Comparison of ENCODE assay signal across 18 cellular contexts in the genomic region with DNA sequence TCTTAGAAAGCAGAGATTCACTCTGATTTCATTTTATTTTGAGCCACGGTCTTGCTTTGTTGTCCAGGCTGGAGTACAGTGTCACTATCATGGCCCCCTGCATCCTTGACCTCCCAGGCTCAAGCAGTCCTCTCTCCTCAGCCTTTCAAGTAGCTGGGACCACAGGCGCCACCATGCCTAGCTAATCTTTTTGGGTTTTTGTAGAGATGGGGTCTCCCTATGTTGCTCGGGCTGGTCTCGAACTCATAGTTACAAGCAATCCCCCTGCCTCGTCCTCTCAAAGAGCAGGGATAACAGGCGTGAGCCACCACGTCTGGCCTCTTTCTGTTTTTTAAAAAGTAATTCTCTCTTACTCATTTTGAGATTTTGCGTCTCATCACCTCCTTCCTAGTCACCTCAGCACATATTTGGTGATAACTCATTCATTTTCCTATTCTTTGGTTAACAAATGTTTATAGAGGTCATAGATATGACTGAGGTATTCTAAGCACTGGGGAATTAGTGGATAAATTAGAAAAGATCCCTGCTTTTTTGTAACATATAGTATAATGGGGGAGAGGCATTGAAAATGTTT. TPM values are rescaled to one million over a fixed set of nuclear protein-coding genes. Genes with fewer than 3 reads are reported as not detected.
DNase-seq lines count a peak whose midpoint lies in the region; ATAC-seq and TF ChIP-seq lines count a peak whose summit lies in the region.
"Had no signal": no experiment of that assay in that cellular context is flagged by ENCODE, and none has a peak within 500 bp of the region (broad histone marks: within the 10 kb centered on the region; RNA-seq: fewer than 3 reads in every experiment).

No MANE protein-coding gene starts in this region.

- no peak for TF ChIP-seq CTCF in IMR-90 (conservative IDR thresholded peaks at IDR 0.05; ENCODE audit: low read depth, low read length)

- H2BK20ac ChIP-seq in IMR-90 (ENCODE audit: low read depth, low read length), result no peak overlapping the region

- no peak overlapping the region for H2AFZ ChIP-seq in IMR-90 (replicated peaks; ENCODE audit: low read length, poor library complexity)

- no peak for TF ChIP-seq POLR2A in IMR-90 (IDR thresholded peaks at IDR 0.05; ENCODE audit: low read depth, low read length)

- peaks cover 20% of the 10 kb centered on the region for H3K4me1 ChIP-seq in IMR-90 (ENCODE audit: control insufficient read depth, insufficient read depth, low read length)
- H3K4me1 ChIP-seq in effector memory CD4-positive, alpha-beta T cell (ENCODE audit: control insufficient read depth, insufficient read depth, low read length, poor library complexity, severe bottlenecking), result no peaks in the 10 kb centered on the region

- H3K4me3 Mint-ChIP-seq in activated T-helper 1 cell treated with anti-CD3 and anti-CD28 coated beads, Interleukin-12 subunit alpha, Interleukin-12 subunit beta, Interleukin-2, Interleukin-4 antibody, amounts not matched to agents 30 ng/mL and 10 ng/mL and 1 ng/mL, durations not matched to agents 14 hours and 24 hours and 36 hours, result peak overlapping the region; percentile 1
- H3K4me3 Mint-ChIP-seq: CD4-positive, alpha-beta memory T cell had no signal

- H3K18ac ChIP-seq in IMR-90 (ENCODE audit: low read depth, low read length), result no peak overlapping the region

- H3K79me1 ChIP-seq in IMR-90 (ENCODE audit: low read depth in 1 of 2, low read length in 2 of 2), result peaks cover 0 to 5% of the 10 kb centered on the region in 2 experiments; a peak in 1 of 4 replicates

- no peaks in the 10 kb centered on the region for H3K9me3 Mint-ChIP-seq in activated T-helper 1 cell treated with anti-CD3 and anti-CD28 coated beads, Interleukin-12 subunit alpha, Interleukin-12 subunit beta, Interleukin-2, Interleukin-4 antibody, amounts not matched to agents 30 ng/mL and 10 ng/mL and 1 ng/mL, durations not matched to agents 14 hours and 24 hours and 36 hours
- H3K9me3 Mint-ChIP-seq: CD4-positive, alpha-beta memory T cell had no signal

- H2BK15ac ChIP-seq in IMR-90 (ENCODE audit: low read depth, low read length), result no peak overlapping the region

- H3K27ac Mint-ChIP-seq in activated T-helper 1 cell treated with anti-CD3 and anti-CD28 coated beads, Interleukin-12 subunit alpha, Interleukin-12 subunit beta, Interleukin-2, Interleukin-4 antibody, amounts not matched to agents 30 ng/mL and 10 ng/mL and 1 ng/mL, durations not matched to agents 14 hours and 24 hours and 36 hours, result peak overlapping the region; percentile 74
- H3K27ac Mint-ChIP-seq: CD4-positive, alpha-beta memory T cell had no signal

- no peak overlapping the region for H3K4me3 ChIP-seq in IMR-90 (ENCODE audit: insufficient read depth, low read depth, low read length)
- no peak overlapping the region for H3K4me3 ChIP-seq in effector memory CD4-positive, alpha-beta T cell (ENCODE audit: insufficient read depth, low read depth, low read length, poor library complexity, severe bottlenecking)

- no peaks in the 10 kb centered on the region for H3K9me3 ChIP-seq in IMR-90 (ENCODE audit: control insufficient read depth, insufficient read depth, low read length)
- H3K9me3 ChIP-seq in effector memory CD4-positive, alpha-beta T cell (ENCODE audit: control insufficient read depth, low read length), result no peaks in the 10 kb centered on the region
- H3K9me3 ChIP-seq: BE2C had no signal

- no TSS peak for BruUV-seq in IMR-90 (replicated peaks; lab: Mats Ljungman, UMichigan)

- H3K9me1 ChIP-seq in IMR-90 (ENCODE audit: insufficient read depth, low read length), result peaks cover 14% of the 10 kb centered on the region

- H3K4me1 Mint-ChIP-seq in activated T-helper 1 cell treated with anti-CD3 and anti-CD28 coated beads, Interleukin-12 subunit alpha, Interleukin-12 subunit beta, Interleukin-2, Interleukin-4 antibody, amounts not matched to agents 30 ng/mL and 10 ng/mL and 1 ng/mL, durations not matched to agents 14 hours and 24 hours and 36 hours (ENCODE audit: low read depth), result peaks cover 49% of the 10 kb centered on the region

- peak overlapping the region; percentile 29; the same call in 1 of the 2 replicates for H2AK5ac ChIP-seq in IMR-90 (ENCODE audit: low read depth, low read length)

- peak overlapping the region; percentile 8; the same call in 1 of the 2 replicates for H3K4ac ChIP-seq in IMR-90 (ENCODE audit: low read depth, low read length)

- H2AK9ac ChIP-seq in IMR-90 (replicated peaks; ENCODE audit: low read depth, low read length, poor library complexity), result no peak overlapping the region

- POLR2A ChIA-PET in IMR-90 (lab: Charles Lee; ENCODE audit: unreplicated experiment), result no interaction called here

- H3K27ac ChIP-seq in IMR-90 (ENCODE audit: insufficient read depth, low read length), result no peak overlapping the region
- H3K27ac ChIP-seq in effector memory CD4-positive, alpha-beta T cell (ENCODE audit: insufficient read depth, low read length, poor library complexity, severe bottlenecking), result no peak overlapping the region

- ATAC-seq in IMR-90 (ENCODE audit: low read depth), result no peak

- H4K5ac ChIP-seq in IMR-90 (ENCODE audit: low read depth, low read length), result no peak overlapping the region

- no peak overlapping the region for H3K4me2 ChIP-seq in IMR-90 (ENCODE audit: low read depth, low read length)

- H3K14ac ChIP-seq in IMR-90 (replicated peaks; ENCODE audit: low read depth, low read length), result no peak overlapping the region

- no peak overlapping the region for H3K56ac ChIP-seq in IMR-90 (ENCODE audit: extremely low read depth, insufficient read depth, low read length)

- no peaks in the 10 kb centered on the region for H3K36me3 Mint-ChIP-seq in activated T-helper 1 cell treated with anti-CD3 and anti-CD28 coated beads, Interleukin-12 subunit alpha, Interleukin-12 subunit beta, Interleukin-2, Interleukin-4 antibody, amounts not matched to agents 30 ng/mL and 10 ng/mL and 1 ng/mL, durations not matched to agents 14 hours and 24 hours and 36 hours (ENCODE audit: low read depth)
- H3K36me3 Mint-ChIP-seq: CD4-positive, alpha-beta memory T cell had no signal

- no peaks in the 10 kb centered on the region for H3K27me3 ChIP-seq in IMR-90 (ENCODE audit: control insufficient read depth, insufficient read depth, low read length)
- H3K27me3 ChIP-seq in effector memory CD4-positive, alpha-beta T cell (replicated peaks; ENCODE audit: control insufficient read depth, insufficient read depth, low read length, poor library complexity, severe bottlenecking), result no peaks in the 10 kb centered on the region
- H3K27me3 ChIP-seq: BE2C had no signal

- H2BK120ac ChIP-seq in IMR-90 (ENCODE audit: low read depth, low read length), result no peak overlapping the region

- H3K23ac ChIP-seq in IMR-90 (ENCODE audit: low read depth, low read length), result no peak overlapping the region

- H4K91ac ChIP-seq in IMR-90 (ENCODE audit: insufficient read depth, low read depth, low read length), result no peak overlapping the region

- in situ Hi-C loops in IMR-90 (cut with MboI; ENCODE audit: low sequenced_read_pairs), result loop anchor here (25.0 kb wide), 1 partner anchor 404 kb away; no protein-coding TSS in a partner anchor

- H3K9ac ChIP-seq in IMR-90 (ENCODE audit: low read depth, low read length), result no peak overlapping the region

- intact Hi-C loops in IMR-90 (cut with micrococcal nuclease), result loop anchor here (2.0 to 10.0 kb wide), 2 partner anchors 51 to 181 kb away; no protein-coding TSS in a partner anchor
- intact Hi-C loops in activated T-helper 1 cell treated with anti-CD3 and anti-CD28 coated beads, Interleukin-12 subunit alpha, Interleukin-12 subunit beta, Interleukin-2, Interleukin-4 antibody, amounts not matched to agents 30 ng/mL and 10 ng/mL and 1 ng/mL, durations not matched to agents 14 hours and 24 hours and 36 hours (cut with micrococcal nuclease), result loop anchor here (2.0 to 10.0 kb wide), 2 partner anchors 87 to 1711 kb away; no protein-coding TSS in a partner anchor

- H3K36me3 ChIP-seq in IMR-90 (ENCODE audit: control insufficient read depth, insufficient read depth, low read length), result no peaks in the 10 kb centered on the region
- no peaks in the 10 kb centered on the region for H3K36me3 ChIP-seq in effector memory CD4-positive, alpha-beta T cell (ENCODE audit: control insufficient read depth, insufficient read depth, low read length)
- H3K36me3 ChIP-seq: BE2C had no signal

- no peaks in the 10 kb centered on the region for H3K27me3 Mint-ChIP-seq in activated T-helper 1 cell treated with anti-CD3 and anti-CD28 coated beads, Interleukin-12 subunit alpha, Interleukin-12 subunit beta, Interleukin-2, Interleukin-4 antibody, amounts not matched to agents 30 ng/mL and 10 ng/mL and 1 ng/mL, durations not matched to agents 14 hours and 24 hours and 36 hours (ENCODE audit: insufficient read depth)
- H3K27me3 Mint-ChIP-seq: CD4-positive, alpha-beta memory T cell had no signal

- dilution Hi-C loops in IMR-90 (cut with HindIII; ENCODE audit: low sequenced_read_pairs, unreplicated experiment), result no loop called here

- H4K20me1 ChIP-seq in IMR-90 (ENCODE audit: insufficient read depth, low read length), result peaks cover 7% of the 10 kb centered on the region; the same call in 1 of the 2 replicates

- peak; percentile 45 for DNase-seq in activated CD4-positive, alpha-beta T cell treated with anti-CD3 and anti-CD28 coated beads for 48 hours
- no peak for DNase-seq in activated CD4-positive, alpha-beta T cell treated with anti-CD3 and anti-CD28 coated beads, Interleukin-2, amount 50 U/mL, for 1 hour
- peak; percentile 15 for DNase-seq in activated naive CD4-positive, alpha-beta T cell treated with Interleukin-2 at 50 U/mL for 16 hours
- DNase-seq in activated naive CD4-positive, alpha-beta T cell (lab: John Stamatoyannopoulos, UW), result no peak
- no peak for DNase-seq in IMR-90
- DNase-seq in activated T-helper 1 cell treated with anti-CD3 and anti-CD28 coated beads, Interleukin-12 subunit alpha, Interleukin-12 subunit beta, Interleukin-2, Interleukin-4 antibody, amounts not matched to agents 30 ng/mL and 10 ng/mL and 1 ng/mL, durations not matched to agents 14 hours and 24 hours and 36 hours (ENCODE audit: low spot score), result no peak
- DNase-seq in effector memory CD4-positive, alpha-beta T cell, result no peak
- DNase-seq in NCI-H2196 treated with DMSO at 0.1 percent for 48 hours (lab: John Stamatoyannopoulos, UW; ENCODE audit: unreplicated experiment), result no peak
- DNase-seq: 8988T; BE2C; Calu3; CD4-positive, alpha-beta memory T cell; DMS53; KBM-7; MV-4-11; NCI-H1417; NCI-H187 treated with DMSO at 0.1 percent for 48 hours; NCI-H446 treated with DMSO at 0.1 percent for 48 hours had no signal

- WGBS in IMR-90 (ENCODE audit: extremely low coverage in 2 of 2, insufficient read length in 1 of 2), 2 experiments, result 87% methylated on average over 3 of the region's 8 CpGs; no CpG with 5 or more reads in 1 of the 2 experiments

- TF ChIP-seq RAD21 in IMR-90 (IDR thresholded peaks at IDR 0.05; ENCODE audit: low read length), result no peak

- H2BK5ac ChIP-seq in IMR-90 (ENCODE audit: low read depth, low read length, poor library complexity, severe bottlenecking), result no peak overlapping the region

- CTCF ChIA-PET in IMR-90 (lab: Yijun Ruan, JAX), result no interaction called here

- no peak overlapping the region for H4K8ac ChIP-seq in IMR-90 (ENCODE audit: low read depth in 2 of 2, low read length in 2 of 2)

RNA-seq across cellular contexts. Expression of a gene that starts 10.8 kb away (rescaled TPM):
- total RNA-seq in IMR-90 (2012; rRNA removed), result 18.6 and 30.6 TPM in 2 replicates
- 6.2 and 6.9 TPM in 2 replicates for polyA plus RNA-seq in IMR-90 (2012; rRNA removed)
- 1.2 and 3.6 TPM in 2 replicates for polyA plus RNA-seq in IMR-90 (2012; cell fraction: cytosol; rRNA removed)
- polyA plus RNA-seq in IMR-90 (2012; cell fraction: nucleus; rRNA removed; ENCODE audit: low replicate concordance), result 3.2 and 4.9 TPM in 2 replicates
- total RNA-seq in activated T-helper 1 cell treated with anti-CD3 and anti-CD28 coated beads, Interleukin-12 subunit alpha, Interleukin-12 subunit beta, Interleukin-2, Interleukin-4 antibody, amounts not matched to agents 30 ng/mL and 10 ng/mL and 1 ng/mL, durations not matched to agents 14 hours and 24 hours and 36 hours, result 78.9 and 82.5 TPM in 2 replicates

RNA-seq across cellular contexts. Expression of a gene that starts 43.8 kb away (rescaled TPM):
- 49.3 and 70.3 TPM in 2 replicates for total RNA-seq in IMR-90 (2012; rRNA removed)
- 82.0 and 138 TPM in 2 replicates for polyA plus RNA-seq in IMR-90 (2012; rRNA removed)
- 66.1 and 66.5 TPM in 2 replicates for polyA plus RNA-seq in IMR-90 (2012; cell fraction: cytosol; rRNA removed)
- polyA plus RNA-seq in IMR-90 (2012; cell fraction: nucleus; rRNA removed; ENCODE audit: low replicate concordance), result 16.5 and 39.0 TPM in 2 replicates
- 77.5 and 77.9 TPM in 2 replicates for total RNA-seq in activated T-helper 1 cell treated with anti-CD3 and anti-CD28 coated beads, Interleukin-12 subunit alpha, Interleukin-12 subunit beta, Interleukin-2, Interleukin-4 antibody, amounts not matched to agents 30 ng/mL and 10 ng/mL and 1 ng/mL, durations not matched to agents 14 hours and 24 hours and 36 hours

Comparison
In these comparisons a context has a peak if more than half of its experiments do, and no peak if none do; other contexts are left out.
1. DNase-seq: peak in activated CD4-positive, alpha-beta T cell treated with anti-CD3 and anti-CD28 coated beads for 48 hours (single experiment) and activated naive CD4-positive, alpha-beta T cell treated with Interleukin-2 at 50 U/mL for 16 hours (single experiment); none in activated CD4-positive, alpha-beta T cell treated with anti-CD3 and anti-CD28 coated beads, Interleukin-2, amount 50 U/mL, for 1 hour (single experiment), activated naive CD4-positive, alpha-beta T cell (0 of 4), IMR-90 (single experiment), activated T-helper 1 cell treated with anti-CD3 and anti-CD28 coated beads, Interleukin-12 subunit alpha, Interleukin-12 subunit beta, Interleukin-2, Interleukin-4 antibody, amounts not matched to agents 30 ng/mL and 10 ng/mL and 1 ng/mL, durations not matched to agents 14 hours and 24 hours and 36 hours (single experiment), effector memory CD4-positive, alpha-beta T cell (0 of 3) and NCI-H2196 treated with DMSO at 0.1 percent for 48 hours (single experiment).